ENCODE assay signal across 9 cellular contexts in the genomic region with DNA sequence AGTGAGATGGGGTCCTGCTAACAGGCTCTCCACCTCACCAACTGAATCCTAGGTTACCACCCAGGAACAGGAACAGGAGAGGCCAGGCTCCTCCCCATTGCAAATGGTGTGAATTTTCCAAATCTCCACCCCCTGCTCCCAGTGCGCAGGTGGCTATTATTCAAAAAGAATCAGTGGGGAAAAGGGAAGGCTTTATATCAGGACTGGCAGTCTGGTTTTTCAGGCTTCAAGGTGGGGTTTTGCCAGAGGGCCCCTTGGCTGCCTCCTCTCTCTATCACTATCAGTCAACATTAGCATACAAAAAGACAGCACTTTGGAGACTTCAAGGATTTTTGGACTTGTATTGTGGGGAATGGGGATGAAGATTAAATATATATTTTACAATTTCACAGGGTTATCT.
"Had no signal": no experiment of that assay in that cellular context is flagged by ENCODE, and none has a peak within 500 bp of the region (broad histone marks: within the 10 kb centered on the region; RNA-seq: fewer than 3 reads in every experiment).

No MANE protein-coding gene starts in this region.

- DNase-seq: H7, HCEC 1CT, IMR-90, Kasumi-1, KG1 had no signal

- ATAC-seq: GM23338, K562 had no signal

- FAIRE-seq: HTR-8/SVneo, K562 had no signal

- H3K9me3 Mint-ChIP-seq: GM23338 had no signal

- H3K27ac ChIP-seq: HL-60 had no signal

- H3K4me3 ChIP-seq: GM23338, K562 had no signal

- H3K27ac Mint-ChIP-seq: GM23338 had no signal

- H3K4me3 Mint-ChIP-seq: GM23338 had no signal
